In the genomic region with DNA sequence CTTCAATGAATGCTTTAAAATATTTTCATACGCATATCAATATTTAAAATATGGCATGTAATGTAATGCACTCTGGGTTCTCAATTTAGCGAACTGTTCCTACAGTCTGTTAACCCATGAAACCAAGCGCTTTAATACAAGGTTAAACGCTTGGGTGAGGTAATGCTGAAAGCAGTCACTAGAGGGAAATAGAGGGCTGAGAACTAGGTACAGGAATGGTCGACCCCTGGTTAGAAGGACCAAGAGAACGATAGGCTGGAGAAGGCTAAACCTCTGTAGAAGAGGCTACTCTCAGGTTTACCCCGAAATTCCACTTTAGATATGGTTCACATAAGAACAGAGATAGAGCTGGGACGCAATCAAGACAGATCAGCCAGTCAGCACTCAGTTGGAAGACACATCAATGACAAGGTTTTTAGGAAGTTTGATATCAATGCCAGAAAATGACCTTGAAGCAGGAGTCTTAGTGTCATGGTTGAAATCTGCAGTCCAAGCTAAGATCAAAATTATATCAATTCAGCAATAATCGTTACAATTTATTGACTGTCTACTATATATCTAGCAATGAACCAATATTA, we compare ENCODE assay signal across 8 cellular contexts. TPM values are rescaled to one million over a fixed set of nuclear protein-coding genes. Genes with fewer than 3 reads are reported as not detected.
DNase-seq lines count a peak whose midpoint lies in the region; ATAC-seq and TF ChIP-seq lines count a peak whose summit lies in the region.

No MANE protein-coding gene starts in this region.

- peak; percentile 56 for DNase-seq in BE2C
- peak; percentile 66 for DNase-seq in NCI-H1092 (lab: John Stamatoyannopoulos, UW)
- DNase-seq in cardiac muscle cell (ENCODE audit: low read depth in 1 of 2, low spot score in 1 of 2): peak; percentile 63 to 69
- DNase-seq in gastrocnemius medialis: no peak
- no peak for DNase-seq in mesenteric fat pad (ENCODE audit: low spot score)

- H3K36me3 ChIP-seq in BE2C (no peaks in the 10 kb centered on the region), cardiac muscle cell (no peaks in the 10 kb centered on the region), gastrocnemius medialis (no peaks in the 10 kb centered on the region)

- H3K27me3 ChIP-seq in BE2C: no peaks in the 10 kb centered on the region
- H3K27me3 ChIP-seq in cardiac muscle cell: peaks cover 38% of the 10 kb centered on the region
- no peaks in the 10 kb centered on the region for H3K27me3 ChIP-seq in gastrocnemius medialis

- no peaks in the 10 kb centered on the region; the same call in 1 of the 2 replicates for H3K4me1 ChIP-seq in BE2C
- peaks cover 12% of the 10 kb centered on the region for H3K4me1 ChIP-seq in cardiac muscle cell (ENCODE audit: low read depth)
- no peaks in the 10 kb centered on the region for H3K4me1 ChIP-seq in gastrocnemius medialis

- H3K9me3 ChIP-seq in BE2C: no peaks in the 10 kb centered on the region
- H3K9me3 ChIP-seq in cardiac muscle cell (ENCODE audit: low read depth): no peaks in the 10 kb centered on the region
- H3K9me3 ChIP-seq in gastrocnemius medialis: no peaks in the 10 kb centered on the region

- no peak for TF ChIP-seq POLR2A in gastrocnemius medialis (IDR thresholded peaks at IDR 0.05)

- H3K4me3 ChIP-seq in BE2C (ENCODE audit: low read depth, low read length) (no peak overlapping the region), WI38 (ENCODE audit: low read depth, low read length) (no peak overlapping the region), cardiac muscle cell (no peak overlapping the region), gastrocnemius medialis (no peak overlapping the region)

- intact Hi-C loops in gastrocnemius medialis (cut with DNase I; ENCODE audit: low total_unique reads): no loop called here

- in situ Hi-C loops in gastrocnemius medialis (cut with MboI; ENCODE audit: low sequenced_read_pairs in 4 of 4): no loop called here

- TF ChIP-seq CTCF in BE2C (IDR thresholded peaks at IDR 0.05; ENCODE audit: low read depth, low read length) (peak; percentile 91), WI38 (IDR thresholded peaks at IDR 0.05; ENCODE audit: low read depth, low read length) (peak; percentile 53), cardiac muscle cell (IDR thresholded peaks at IDR 0.05; ENCODE audit: low read depth, low read length) (peak; percentile 71), gastrocnemius medialis (IDR thresholded peaks at IDR 0.05 in 4 of 5, conservative IDR thresholded peaks at IDR 0.05 in 1 of 5) (peak in 3 of 5 experiments; percentile 29 to 34 (median 34))

- H3K27ac ChIP-seq in cardiac muscle cell (no peak overlapping the region), gastrocnemius medialis (no peak overlapping the region)

- ATAC-seq in GM18502 (IDR thresholded peaks at IDR 0.05; ENCODE audit: poor library complexity, unreplicated experiment) (peak; percentile 95), HG02759 (IDR thresholded peaks at IDR 0.05; ENCODE audit: unreplicated experiment) (peak; percentile 91), gastrocnemius medialis (no peak)

RNA-seq across cellular contexts. Expression of gene ARSJ, which starts 26.9 kb away (rescaled TPM):
- polyA plus RNA-seq in BE2C (2012; ENCODE audit: insufficient read depth, insufficient read length, low read depth): 2.4 TPM
- total RNA-seq in cardiac muscle cell (0.30 and 0.85 TPM in 2 replicates), gastrocnemius medialis (under 1 TPM; 0.15 to 0.67 (median 0.46) TPM), mesenteric fat pad (2.4 TPM)
- polyA plus RNA-seq in cardiac muscle cell: not detected in 2 replicates

Comparison
In these comparisons a context has a peak if more than half of its experiments do, and no peak if none do; other contexts are left out.
1. DNase-seq: peak in BE2C (single experiment), NCI-H1092 (single experiment) and cardiac muscle cell (2 of 2); none in gastrocnemius medialis (0 of 2) and mesenteric fat pad (single experiment).
2. CTCF ChIP-seq: peak in every context shown above with its lines; median percentile 91 in BE2C; 71 in cardiac muscle cell; 53 in WI38; 34 in gastrocnemius medialis.
3. ATAC-seq: peak in GM18502 (single experiment) and HG02759 (single experiment); none in gastrocnemius medialis (0 of 2).